In the genomic region with DNA sequence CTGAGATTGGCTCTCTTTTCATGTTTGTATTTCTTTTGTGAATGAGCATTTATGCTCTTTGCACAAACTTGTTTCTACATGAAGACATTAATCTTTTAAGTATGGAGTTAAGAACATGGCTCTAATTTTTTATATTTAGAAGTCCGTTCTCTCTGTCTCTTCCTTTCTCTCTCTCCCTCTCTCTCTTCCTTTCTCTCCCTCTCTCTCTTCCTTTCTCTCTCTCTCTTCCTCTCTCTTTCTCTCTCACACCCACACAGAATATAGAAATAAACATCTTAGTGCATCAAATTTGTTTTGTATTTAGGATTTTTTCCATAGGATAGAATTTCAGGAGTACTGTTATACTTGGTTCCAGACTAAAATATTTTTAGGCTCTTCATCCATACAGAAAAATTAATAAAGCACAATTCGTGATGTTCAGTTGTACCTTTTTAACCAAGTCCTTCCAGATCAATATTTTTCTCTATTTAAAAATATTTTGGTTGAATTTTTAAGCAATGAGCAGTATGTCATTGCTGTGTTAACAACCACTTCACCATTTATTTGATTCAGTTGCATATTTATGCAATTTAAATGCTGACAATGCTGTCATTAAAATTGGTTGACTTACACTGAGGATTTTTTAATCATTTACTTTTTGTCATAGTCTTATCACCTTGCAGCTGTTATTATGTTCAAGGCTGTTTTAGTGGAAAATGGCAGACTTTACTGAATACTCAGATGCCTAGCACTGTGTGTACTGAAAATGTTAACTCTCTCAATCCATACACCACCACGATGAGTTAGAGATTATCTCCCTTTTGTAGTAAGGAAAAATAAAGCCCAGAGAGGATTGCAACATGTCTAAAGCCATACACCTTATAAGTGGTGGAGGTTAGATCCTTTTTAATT, we compare ENCODE assay signal across 17 cellular contexts.
DNase-seq lines count a peak whose midpoint lies in the region; ATAC-seq and TF ChIP-seq lines count a peak whose summit lies in the region.
"Had no signal": no experiment of that assay in that cellular context is flagged by ENCODE, and none has a peak within 500 bp of the region (broad histone marks: within the 10 kb centered on the region; RNA-seq: fewer than 3 reads in every experiment).

No MANE protein-coding gene starts in this region.

- no peak overlapping the region for H3K9ac ChIP-seq in endocrine pancreas (ENCODE audit: control insufficient read depth, insufficient read depth, low read length)
- H3K9ac ChIP-seq: BLaER1 treated with 17β-estradiol and CSF1 and Interleukin-3, amounts not matched to agents 10 nM and 100 nM had no signal

- no peaks in the 10 kb centered on the region; a peak in 1 of 3 replicates for H3K36me3 ChIP-seq in HEK293 (ENCODE audit: control insufficient read depth in 2 of 2, insufficient read depth in 1 of 2, low read length in 2 of 2)
- H3K36me3 ChIP-seq in endocrine pancreas (ENCODE audit: control insufficient read depth, insufficient read depth, low read length): no peaks in the 10 kb centered on the region

- H3K4me3 ChIP-seq in HEK293 (ENCODE audit: low read depth, low read length): no peak overlapping the region
- H3K4me3 ChIP-seq in endocrine pancreas (ENCODE audit: control insufficient read depth, insufficient read depth, low read length): peak overlapping the region; percentile 4
- H3K4me3 ChIP-seq: BLaER1 treated with 17β-estradiol and CSF1 and Interleukin-3, amounts not matched to agents 10 nM and 100 nM had no signal

- H3K36me3 Mint-ChIP-seq in T-helper 17 cell (ENCODE audit: low read depth): peaks cover 3% of the 10 kb centered on the region
- H3K36me3 Mint-ChIP-seq in stimulated activated memory B cell treated with anti-CD40 and anti-IgM and Interleukin-4, amounts not matched to agents 10 μg/mL and 1 μg/mL and 100 μg/mL, for 72 hours: peaks cover 15% of the 10 kb centered on the region

- DNase-seq in T-helper 17 cell: no peak
- no peak for DNase-seq in NCI-H1694 treated with DMSO at 0.1 percent for 48 hours (lab: John Stamatoyannopoulos, UW)
- DNase-seq: Calu3; CD8-positive, alpha-beta T cell; DMS79 treated with DMSO at 0.1 percent for 48 hours; GF-D8; GOT3; H7 had no signal

- H3K4me1 ChIP-seq in HEK293 (ENCODE audit: control insufficient read depth, insufficient read depth, low read length) (no peaks in the 10 kb centered on the region), endocrine pancreas (ENCODE audit: control insufficient read depth, insufficient read depth, low read length) (peaks cover 5% of the 10 kb centered on the region)
- H3K4me1 ChIP-seq: BLaER1 treated with 17β-estradiol and CSF1 and Interleukin-3, amounts not matched to agents 10 nM and 100 nM had no signal

- peaks cover 3% of the 10 kb centered on the region for H3K4me1 Mint-ChIP-seq in T-helper 17 cell
- H3K4me1 Mint-ChIP-seq in stimulated activated memory B cell treated with anti-CD40 and anti-IgM and Interleukin-4, amounts not matched to agents 10 μg/mL and 1 μg/mL and 100 μg/mL, for 72 hours: no peaks in the 10 kb centered on the region
- H3K4me1 Mint-ChIP-seq: B cell had no signal

- POLR2A ChIA-PET in HEK293 (lab: Yijun Ruan, JAX): no interaction called here

- no peak for TF ChIP-seq CTCF in HEK293 (tag by site-specific recombination; IDR thresholded peaks at IDR 0.05)

- H3K27ac ChIP-seq in HEK293 (ENCODE audit: extremely low read depth, low read depth, low read length): no peak overlapping the region
- H3K27ac ChIP-seq: BLaER1 treated with 17β-estradiol and CSF1 and Interleukin-3, amounts not matched to agents 10 nM and 100 nM; HL-60 had no signal

- H3K27ac Mint-ChIP-seq in T-helper 17 cell: peak overlapping the region; percentile 87
- peak overlapping the region; percentile 12 for H3K27ac Mint-ChIP-seq in stimulated activated memory B cell treated with anti-CD40 and anti-IgM and Interleukin-4, amounts not matched to agents 10 μg/mL and 1 μg/mL and 100 μg/mL, for 72 hours
- H3K27ac Mint-ChIP-seq: B cell; CD8-positive, alpha-beta T cell; IgD-negative memory B cell had no signal

- H3K4me3 Mint-ChIP-seq in T-helper 17 cell: no peak overlapping the region
- H3K4me3 Mint-ChIP-seq in stimulated activated memory B cell treated with anti-CD40 and anti-IgM and Interleukin-4, amounts not matched to agents 10 μg/mL and 1 μg/mL and 100 μg/mL, for 72 hours: no peak overlapping the region
- H3K4me3 Mint-ChIP-seq: B cell; CD8-positive, alpha-beta T cell; IgD-negative memory B cell had no signal

- H3K27me3 Mint-ChIP-seq in T-helper 17 cell: no peaks in the 10 kb centered on the region
- no peaks in the 10 kb centered on the region for H3K27me3 Mint-ChIP-seq in stimulated activated memory B cell treated with anti-CD40 and anti-IgM and Interleukin-4, amounts not matched to agents 10 μg/mL and 1 μg/mL and 100 μg/mL, for 72 hours
- H3K27me3 Mint-ChIP-seq: B cell, IgD-negative memory B cell had no signal

- ATAC-seq in T-helper 17 cell (no peak), HG02870 (IDR thresholded peaks at IDR 0.05; ENCODE audit: unreplicated experiment) (no peak)
- ATAC-seq in stimulated activated memory B cell treated with anti-CD40 and anti-IgM and Interleukin-4, amounts not matched to agents 10 μg/mL and 1 μg/mL and 100 μg/mL, for 72 hours: no peak
- ATAC-seq: CD8-positive, alpha-beta T cell; HCT116 had no signal

- no peaks in the 10 kb centered on the region for H3K9me3 ChIP-seq in HEK293 (ENCODE audit: control insufficient read depth, insufficient read depth, low read depth, low read length)
- H3K9me3 ChIP-seq in T-helper 17 cell (ENCODE audit: control insufficient read depth, low read length, poor library complexity, severe bottlenecking): no peaks in the 10 kb centered on the region
- no peaks in the 10 kb centered on the region for H3K9me3 ChIP-seq in endocrine pancreas (ENCODE audit: control insufficient read depth, low read length)
- H3K9me3 ChIP-seq: BLaER1 treated with 17β-estradiol and CSF1 and Interleukin-3, amounts not matched to agents 10 nM and 100 nM had no signal

- H3K27me3 ChIP-seq in endocrine pancreas (ENCODE audit: control insufficient read depth, insufficient read depth, low read length): no peaks in the 10 kb centered on the region
- H3K27me3 ChIP-seq: BLaER1 treated with 17β-estradiol and CSF1 and Interleukin-3, amounts not matched to agents 10 nM and 100 nM had no signal

- CTCF ChIA-PET in HEK293 (lab: Yijun Ruan, JAX): interaction anchor here (0.6 to 0.7 kb wide), 3 partner anchors 112 to 1523 kb away, joined by 3 to 4 read pairs (median 3); no protein-coding TSS in a partner anchor

- H3K9me3 Mint-ChIP-seq in stimulated activated memory B cell treated with anti-CD40 and anti-IgM and Interleukin-4, amounts not matched to agents 10 μg/mL and 1 μg/mL and 100 μg/mL, for 72 hours: no peaks in the 10 kb centered on the region
- H3K9me3 Mint-ChIP-seq: CD8-positive, alpha-beta T cell; IgD-negative memory B cell had no signal

TF ChIP-seq in HEK293, 187 proteins besides CTCF, POLR2A, EP300 and RAD21:
- no peak for TF ChIP-seq WT1 (tag by site-specific recombination; IDR thresholded peaks at IDR 0.05)
- TF ChIP-seq ZNF514 (tag by site-specific recombination; IDR thresholded peaks at IDR 0.05): no peak
- TF ChIP-seq ZNF292 (tag by site-specific recombination; IDR thresholded peaks at IDR 0.05; ENCODE audit: borderline replicate concordance, low read depth): no peak
- peak; percentile 93 for TF ChIP-seq ZNF596 (tag by site-specific recombination; IDR thresholded peaks at IDR 0.05)
- TF ChIP-seq ZNF132 (tag by site-specific recombination; IDR thresholded peaks at IDR 0.05; ENCODE audit: borderline replicate concordance): no peak
- TF ChIP-seq PRDM1 (tag by site-specific recombination; IDR thresholded peaks at IDR 0.05): peak; percentile 95
- TF ChIP-seq ZNF37A (tag by site-specific recombination; IDR thresholded peaks at IDR 0.05): no peak
- no peak for TF ChIP-seq ZNF530 (tag by site-specific recombination; IDR thresholded peaks at IDR 0.05; ENCODE audit: low read depth)
TF ChIP-seq in HEK293: peak in this region for 2.
